In the genomic region with DNA sequence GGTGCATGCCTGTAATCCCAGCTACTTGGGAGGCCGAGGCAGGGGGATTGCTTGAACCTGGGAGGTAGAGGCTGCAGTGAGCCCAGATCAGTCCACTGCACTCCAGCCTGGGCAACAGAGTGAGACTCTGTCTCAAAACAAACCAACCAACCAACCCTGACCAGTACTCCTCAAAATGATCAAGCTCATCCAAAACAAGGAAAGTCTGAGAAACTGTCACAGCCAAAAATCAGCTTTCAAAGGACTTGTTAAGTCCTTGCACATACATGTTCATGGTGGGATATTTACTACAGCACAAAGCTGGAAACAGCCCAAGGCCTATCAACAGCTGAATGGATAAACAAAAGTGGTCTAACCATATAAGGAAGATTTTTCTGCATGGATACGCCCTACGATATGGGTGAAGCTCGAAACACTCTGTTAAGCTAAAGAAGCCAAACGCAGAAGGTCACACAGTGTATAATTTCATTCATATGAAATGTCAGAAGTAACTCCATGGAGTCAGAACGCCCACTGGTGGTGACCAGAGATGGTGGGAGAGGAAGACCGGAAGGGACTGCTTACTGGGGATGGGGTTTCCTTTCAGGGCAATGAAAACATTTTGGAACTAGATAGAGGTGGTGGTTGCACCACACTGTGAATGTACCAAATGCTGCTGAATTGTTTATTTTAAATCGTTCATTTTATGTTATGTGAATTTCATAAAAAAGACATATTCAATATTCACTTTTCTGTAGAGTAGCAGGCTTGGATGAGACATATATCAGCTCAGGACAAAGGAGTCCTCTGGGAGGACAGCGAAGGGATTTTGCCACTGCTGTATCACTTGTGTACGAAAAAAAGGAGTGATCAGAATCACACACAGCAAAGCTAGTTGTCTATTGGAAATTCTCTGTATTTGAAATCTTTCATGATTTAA, we compare ENCODE assay signal across 2 cellular contexts.
TF ChIP-seq lines count a peak whose summit lies in the region.

No MANE protein-coding gene starts in this region.

TF ChIP-seq in Ishikawa, 13 proteins besides CTCF, POLR2A, EP300 and RAD21:
- TF ChIP-seq FOXM1 (IDR thresholded peaks at IDR 0.05; ENCODE audit: borderline replicate concordance, low read depth): no peak
- TF ChIP-seq NFIC (IDR thresholded peaks at IDR 0.05): no peak

TF ChIP-seq in SK-N-SH, 30 proteins besides CTCF, POLR2A, EP300 and RAD21:
- TF ChIP-seq GABPA (IDR thresholded peaks at IDR 0.05; ENCODE audit: low read depth) (peak; percentile 49; the same call in 1 of the 2 replicates), SMC3 (IDR thresholded peaks at IDR 0.05; ENCODE audit: low read depth, low read length) (peak; percentile 83), NFIC (IDR thresholded peaks at IDR 0.05; ENCODE audit: borderline replicate concordance) (no peak), TAF1 (IDR thresholded peaks at IDR 0.05; ENCODE audit: borderline replicate concordance, low read depth, low read length) (no peak), FOXM1 (IDR thresholded peaks at IDR 0.05; ENCODE audit: low read depth) (no peak)
TF ChIP-seq in SK-N-SH: peak in this region for 2.
